Comparison of ENCODE assay signal across 16 cellular contexts in genomic region chr3:111299070-111299672, GRCh38.
A peak's percentile ranks its signal among the peaks of the same experiment; 100 is the strongest.
DNase-seq lines count a peak whose midpoint lies in the region; ATAC-seq, FAIRE-seq and TF ChIP-seq lines count a peak whose summit lies in the region.
"Had no signal": no experiment of that assay in that cellular context is flagged by ENCODE, and none has a peak within 500 bp of the region (broad histone marks: within the 10 kb centered on the region; RNA-seq: fewer than 3 reads in every experiment).

No MANE protein-coding gene starts in this region.

- H3K4me3 ChIP-seq in AG09309 (ENCODE audit: control insufficient read depth, low read depth, low read length) (no peak overlapping the region), stomach (no peak overlapping the region)
- H3K4me3 ChIP-seq: BLaER1, left ventricle myocardium inferior, vagina had no signal

- DNase-seq in AG09309 (ENCODE audit: low read depth) (peak; percentile 39), HCEC 1CT (peak; percentile 49), iPS DF 19.7 (ENCODE audit: low read depth, low spot score) (peak; percentile 12), DMS79 (lab: John Stamatoyannopoulos, UW) (no peak), stomach (no peak), urothelium cell line (ENCODE audit: low spot score) (no peak)
- no peak for DNase-seq in activated naive CD8-positive, alpha-beta T cell treated with anti-CD3 and anti-CD28 coated beads, Interleukin-2, amount 50 U/mL, for 24 hours
- DNase-seq: activated CD4-positive, alpha-beta T cell treated with anti-CD3 and anti-CD28 coated beads for 48 hours; activated naive CD4-positive, alpha-beta T cell treated with anti-CD3 and anti-CD28 coated beads for 36 hours; left ventricle myocardium inferior; NCI-H1105; NCI-H774 had no signal

- no peak for TF ChIP-seq EP300 in stomach (IDR thresholded peaks at IDR 0.05)

- TF ChIP-seq CTCF in AG09309 (IDR thresholded peaks at IDR 0.05; ENCODE audit: control insufficient read depth, insufficient read depth, low read depth, low read length, missing control alignments) (peak; percentile 40), stomach (IDR thresholded peaks at IDR 0.05) (no peak)

- 78 to 88% (median 84%) methylated on average over 4 of the region's 4 CpGs for WGBS in stomach, 5 donors

- no peak overlapping the region for H3K4me3 Mint-ChIP-seq in activated naive CD8-positive, alpha-beta T cell treated with anti-CD3 and anti-CD28 coated beads, Interleukin-2, amount 50 U/mL, for 24 hours
- H3K4me3 Mint-ChIP-seq: activated naive CD4-positive, alpha-beta T cell treated with anti-CD3 and anti-CD28 coated beads for 36 hours had no signal

- no peak overlapping the region for H3K27ac Mint-ChIP-seq in activated naive CD8-positive, alpha-beta T cell treated with anti-CD3 and anti-CD28 coated beads, Interleukin-2, amount 50 U/mL, for 24 hours
- H3K27ac Mint-ChIP-seq: activated naive CD4-positive, alpha-beta T cell treated with anti-CD3 and anti-CD28 coated beads for 36 hours had no signal

- peaks cover 10% of the 10 kb centered on the region for H3K4me1 Mint-ChIP-seq in activated naive CD8-positive, alpha-beta T cell treated with anti-CD3 and anti-CD28 coated beads, Interleukin-2, amount 50 U/mL, for 24 hours

- H3K27me3 ChIP-seq in stomach = no peaks in the 10 kb centered on the region
- H3K27me3 ChIP-seq: BLaER1, vagina had no signal

- no peaks in the 10 kb centered on the region for H3K9me3 Mint-ChIP-seq in activated naive CD8-positive, alpha-beta T cell treated with anti-CD3 and anti-CD28 coated beads, Interleukin-2, amount 50 U/mL, for 24 hours
- H3K9me3 Mint-ChIP-seq: activated naive CD4-positive, alpha-beta T cell treated with anti-CD3 and anti-CD28 coated beads for 36 hours had no signal

- no peaks in the 10 kb centered on the region for H3K27me3 Mint-ChIP-seq in activated naive CD8-positive, alpha-beta T cell treated with anti-CD3 and anti-CD28 coated beads, Interleukin-2, amount 50 U/mL, for 24 hours

- no peak for TF ChIP-seq POLR2A in stomach (IDR thresholded peaks at IDR 0.05)

- no peaks in the 10 kb centered on the region for H3K36me3 ChIP-seq in stomach
- H3K36me3 ChIP-seq: BLaER1, left ventricle myocardium inferior, vagina had no signal

- H3K9me3 ChIP-seq in stomach = no peaks in the 10 kb centered on the region
- H3K9me3 ChIP-seq: left ventricle myocardium inferior, vagina had no signal

- FAIRE-seq in urothelium cell line (lab: Jason Lieb, UNC) = no peak
- FAIRE-seq: G401.6 had no signal

- intact Hi-C loops in stomach (cut with DNase I; ENCODE audit: low total_unique reads) = no loop called here

- no peaks in the 10 kb centered on the region for H3K4me1 ChIP-seq in stomach
- H3K4me1 ChIP-seq: left ventricle myocardium inferior, vagina had no signal

- H3K36me3 Mint-ChIP-seq in activated naive CD8-positive, alpha-beta T cell treated with anti-CD3 and anti-CD28 coated beads, Interleukin-2, amount 50 U/mL, for 24 hours (ENCODE audit: low read depth) = no peaks in the 10 kb centered on the region

- ATAC-seq in activated naive CD8-positive, alpha-beta T cell treated with anti-CD3 and anti-CD28 coated beads, Interleukin-2, amount 50 U/mL, for 24 hours = peak; percentile 54
- ATAC-seq in GM19463 (IDR thresholded peaks at IDR 0.05; ENCODE audit: unreplicated experiment) = no peak

- H3K27ac ChIP-seq in stomach = no peak overlapping the region
- H3K27ac ChIP-seq: BLaER1, left ventricle myocardium inferior, vagina had no signal

Comparison
In these comparisons a context has a peak if more than half of its experiments do, and no peak if none do; other contexts are left out.
1. DNase-seq: peak in AG09309 (single experiment), HCEC 1CT (single experiment) and iPS DF 19.7 (single experiment); none in activated naive CD8-positive, alpha-beta T cell treated with anti-CD3 and anti-CD28 coated beads, Interleukin-2, amount 50 U/mL, for 24 hours (single experiment), DMS79 (single experiment), stomach (single experiment) and urothelium cell line (single experiment).